In the genomic region with DNA sequence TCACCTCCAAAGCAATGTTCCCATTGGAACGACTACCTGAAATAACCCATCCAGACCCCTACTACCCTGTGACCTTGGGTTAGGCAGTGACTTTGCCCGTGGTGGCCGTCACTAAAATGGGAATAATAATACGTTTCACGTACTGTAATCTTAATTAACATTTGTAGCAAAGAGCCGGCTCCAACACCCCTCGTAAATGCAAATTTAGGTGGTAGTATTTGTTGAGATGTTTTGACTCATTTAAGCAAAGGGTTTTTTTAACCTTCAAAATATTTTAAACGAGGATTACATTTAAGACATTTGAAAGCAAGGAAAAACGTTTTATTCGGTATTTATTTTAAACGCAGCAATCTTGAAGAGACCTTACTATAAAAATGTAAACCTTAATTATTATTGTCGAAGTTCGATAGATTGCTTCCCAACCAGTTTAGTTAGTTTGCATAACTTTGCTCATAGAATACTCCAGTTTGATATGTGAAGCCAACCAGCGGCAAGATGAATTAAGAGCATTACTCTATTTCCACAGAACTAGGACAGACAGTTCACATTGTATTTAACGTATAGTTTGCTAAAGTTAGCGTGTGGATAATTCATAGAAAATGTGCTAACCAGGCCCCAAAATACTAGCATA, we compare ENCODE assay signal across 8 cellular contexts. TPM values are rescaled to one million over a fixed set of nuclear protein-coding genes. Genes with fewer than 3 reads are reported as not detected.
DNase-seq lines count a peak whose midpoint lies in the region; ATAC-seq and TF ChIP-seq lines count a peak whose summit lies in the region.

No MANE protein-coding gene starts in this region.

- H3K9me3 Mint-ChIP-seq in activated CD4-positive, alpha-beta T cell treated with anti-CD3 and anti-CD28 coated beads, Interleukin-2, amount 10 ng/mL, durations not matched to agents 24 days and 14 days: no peaks in the 10 kb centered on the region

- H3K27me3 ChIP-seq in PC-9 (ENCODE audit: insufficient read depth, low read depth): no peaks in the 10 kb centered on the region
- no peaks in the 10 kb centered on the region for H3K27me3 ChIP-seq in neutrophil

- peak overlapping the region; percentile 99 for H3K27ac Mint-ChIP-seq in activated CD4-positive, alpha-beta T cell treated with anti-CD3 and anti-CD28 coated beads, Interleukin-2, amount 10 ng/mL, durations not matched to agents 24 days and 14 days

- POLR2A ChIA-PET in PC-9 (lab: Charles Lee; ENCODE audit: unreplicated experiment): interaction anchor here (0.6 to 0.9 kb wide), 9 partner anchors 88 to 1350 kb away, joined by 3 to 10 read pairs (median 4); no protein-coding TSS in a partner anchor

- H3F3A ChIP-seq in PC-9 (ENCODE audit: insufficient read depth, low read depth): peaks cover 20% of the 10 kb centered on the region

- intact Hi-C loops in activated CD4-positive, alpha-beta T cell treated with anti-CD3 and anti-CD28 coated beads, Interleukin-2, amount 10 ng/mL, durations not matched to agents 24 days and 14 days (cut with micrococcal nuclease): loop anchor here (1.0 to 10.0 kb wide), 11 partner anchors 41 to 1979 kb away; a partner anchor contains a TSS
- intact Hi-C loops in PC-9 (cut with micrococcal nuclease; ENCODE audit: unreplicated experiment): loop anchor here (1.0 to 5.0 kb wide), 8 partner anchors 54 to 558 kb away; a partner anchor contains a TSS

- CTCF ChIA-PET in PC-9 (lab: Charles Lee): interaction anchor here (0.7 kb wide), 1 partner anchor 184 kb away, joined by 4 read pairs; no protein-coding TSS in a partner anchor

- H3K36me3 ChIP-seq in PC-9 (ENCODE audit: low read depth) (no peaks in the 10 kb centered on the region), neutrophil (no peaks in the 10 kb centered on the region)

- peaks cover 18% of the 10 kb centered on the region for H3K36me3 Mint-ChIP-seq in activated CD4-positive, alpha-beta T cell treated with anti-CD3 and anti-CD28 coated beads, Interleukin-2, amount 10 ng/mL, durations not matched to agents 24 days and 14 days (ENCODE audit: low read depth)

- TF ChIP-seq CTCF in PC-9 (conservative IDR thresholded peaks at IDR 0.05): no peak
- no peak for TF ChIP-seq CTCF in epithelial cell of esophagus (IDR thresholded peaks at IDR 0.05; ENCODE audit: insufficient read depth, low read depth, low read length, missing control alignments)
- no peak for TF ChIP-seq CTCF in neutrophil (IDR thresholded peaks at IDR 0.05)

- H3K4me1 Mint-ChIP-seq in activated CD4-positive, alpha-beta T cell treated with anti-CD3 and anti-CD28 coated beads, Interleukin-2, amount 10 ng/mL, durations not matched to agents 24 days and 14 days: peaks cover 26% of the 10 kb centered on the region

- H3K79me2 ChIP-seq in PC-9 (ENCODE audit: low read depth): peaks cover 68% of the 10 kb centered on the region

- peak overlapping the region; percentile 91 for H3K27ac ChIP-seq in PC-9
- peak overlapping the region; percentile 96 for H3K27ac ChIP-seq in neutrophil

- ATAC-seq in esophagus mucosa (no peak), HG03135 (IDR thresholded peaks at IDR 0.05; ENCODE audit: unreplicated experiment) (no peak)

- no peak for DNase-seq in activated CD4-positive, alpha-beta T cell treated with anti-CD3 and anti-CD28 coated beads, Interleukin-2, amount 10 ng/mL, durations not matched to agents 24 days and 14 days
- DNase-seq in activated CD4-positive, alpha-beta T cell treated with anti-CD3 and anti-CD28 coated beads for 48 hours: no peak
- DNase-seq in PC-9 (peak in 1 of 2 experiments; percentile 52), epithelial cell of esophagus (ENCODE audit: low read depth) (no peak), foreskin melanocyte (no peak)

- no TSS peak for BruUV-seq in PC-9 (replicated peaks; lab: Mats Ljungman, UMichigan)

- peak overlapping the region; percentile 94 for H3K4me2 ChIP-seq in PC-9

- H3K4me1 ChIP-seq in PC-9 (replicated peaks; ENCODE audit: insufficient read depth): peaks cover 37% of the 10 kb centered on the region
- peaks cover 58 to 68% of the 10 kb centered on the region in 2 experiments for H3K4me1 ChIP-seq in neutrophil (ENCODE audit: control insufficient read depth in 1 of 2, insufficient read depth in 1 of 2, low read depth in 1 of 2, low read length in 1 of 2)

- peak overlapping the region; percentile 99 for H2AFZ ChIP-seq in PC-9

- H3K4me3 Mint-ChIP-seq in activated CD4-positive, alpha-beta T cell treated with anti-CD3 and anti-CD28 coated beads, Interleukin-2, amount 10 ng/mL, durations not matched to agents 24 days and 14 days: peak overlapping the region; percentile 91

- H4K20me1 ChIP-seq in PC-9 (ENCODE audit: insufficient read depth): no peaks in the 10 kb centered on the region

- H3K9me2 ChIP-seq in PC-9 (ENCODE audit: insufficient read depth): no peaks in the 10 kb centered on the region

- H3K4me3 ChIP-seq in PC-9 (peak overlapping the region; percentile 98), epithelial cell of esophagus (ENCODE audit: low read length) (peak overlapping the region; percentile 81), neutrophil (ENCODE audit: low read depth in 1 of 2, low read length in 1 of 2) (peak overlapping the region; percentile 73 to 79)

- H3K9me3 ChIP-seq in PC-9 (ENCODE audit: insufficient read depth, low read depth): no peaks in the 10 kb centered on the region
- H3K9me3 ChIP-seq in neutrophil: no peaks in the 10 kb centered on the region

- H3K27me3 Mint-ChIP-seq in activated CD4-positive, alpha-beta T cell treated with anti-CD3 and anti-CD28 coated beads, Interleukin-2, amount 10 ng/mL, durations not matched to agents 24 days and 14 days: no peaks in the 10 kb centered on the region

RNA-seq across cellular contexts. Expression of a gene that starts 1.4 kb away (rescaled TPM):
- 36.4 and 37.8 TPM in 2 replicates for total RNA-seq in activated CD4-positive, alpha-beta T cell treated with anti-CD3 and anti-CD28 coated beads, Interleukin-2, amount 10 ng/mL, durations not matched to agents 24 days and 14 days
- total RNA-seq in PC-9 (2021) (24.6 and 25.8 TPM in 2 replicates), esophagus mucosa (20.0 TPM)
